14 cellular contexts compared by ENCODE assay signal in the genomic region with DNA sequence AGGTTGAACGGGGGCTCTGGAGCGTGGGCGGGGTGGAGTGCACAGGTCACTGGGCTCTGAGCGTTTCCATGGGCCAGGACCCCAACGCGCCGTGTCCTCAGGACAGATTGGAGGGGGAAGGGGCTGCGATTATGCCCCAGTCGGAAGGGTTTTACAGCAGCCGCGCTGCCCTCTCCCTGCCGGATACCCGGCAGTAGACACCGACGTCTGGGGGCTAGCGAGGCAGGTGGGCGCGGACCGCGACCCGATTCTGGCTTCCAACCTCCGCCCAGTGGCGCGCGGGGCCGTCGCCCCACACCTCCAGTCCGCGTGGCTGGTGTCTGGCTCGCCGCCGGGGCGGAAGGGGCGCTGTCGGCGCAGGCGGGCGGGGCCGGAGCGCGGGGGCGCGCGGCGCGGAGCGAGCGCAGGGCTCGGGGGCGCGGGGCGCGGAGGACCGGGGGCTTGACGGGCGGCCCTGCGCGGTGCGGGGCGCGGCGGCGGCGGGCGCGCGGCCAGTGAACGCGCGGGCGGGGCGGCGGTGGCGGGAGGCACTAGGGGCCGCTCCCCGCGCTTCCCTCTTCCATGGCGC. TPM values are rescaled to one million over a fixed set of nuclear protein-coding genes. Genes with fewer than 3 reads are reported as not detected.
DNase-seq lines count a peak whose midpoint lies in the region; ATAC-seq and TF ChIP-seq lines count a peak whose summit lies in the region.
"Had no signal": no experiment of that assay in that cellular context is flagged by ENCODE, and none has a peak within 500 bp of the region (broad histone marks: within the 10 kb centered on the region; RNA-seq: fewer than 3 reads in every experiment).

No MANE protein-coding gene starts in this region.

- H3K36me3 ChIP-seq in Panc1 (ENCODE audit: control insufficient read depth, insufficient read depth, low read length) (no peaks in the 10 kb centered on the region; the same call in 1 of the 2 replicates), gastrocnemius medialis (no peaks in the 10 kb centered on the region), MM.1S (replicated peaks; ENCODE audit: insufficient read depth, low read length) (no peaks in the 10 kb centered on the region)
- H3K36me3 ChIP-seq: upper lobe of left lung had no signal

- H3F3A ChIP-seq in MM.1S (ENCODE audit: insufficient read depth, low read length), result no peaks in the 10 kb centered on the region

- H3K27ac ChIP-seq in Panc1 (ENCODE audit: low read length) (no peak overlapping the region), right cardiac atrium (ENCODE audit: low read length) (no peak overlapping the region), gastrocnemius medialis (no peak overlapping the region), MM.1S (ENCODE audit: low read length) (no peak overlapping the region)
- H3K27ac ChIP-seq: upper lobe of left lung had no signal

- no peaks in the 10 kb centered on the region for H3K79me2 ChIP-seq in MM.1S (ENCODE audit: low read length)

- H3K36me3 Mint-ChIP-seq in activated CD4-positive, alpha-beta T cell treated with anti-CD3 and anti-CD28 coated beads, Interleukin-2, amount 10 ng/mL, durations not matched to agents 24 days and 14 days (ENCODE audit: low read depth), result no peaks in the 10 kb centered on the region

- H3K9me3 Mint-ChIP-seq in activated CD4-positive, alpha-beta T cell treated with anti-CD3 and anti-CD28 coated beads, Interleukin-2, amount 10 ng/mL, durations not matched to agents 24 days and 14 days, result no peaks in the 10 kb centered on the region
- H3K9me3 Mint-ChIP-seq: neural crest cell had no signal

- TF ChIP-seq POLR2A in gastrocnemius medialis (IDR thresholded peaks at IDR 0.05), result no peak

- H3K4me3 ChIP-seq in Panc1 (ENCODE audit: low read depth in 2 of 2, low read length in 2 of 2) (peak overlapping the region; percentile 35 to 38), right cardiac atrium (ENCODE audit: low read length) (peak overlapping the region; percentile 12), gastrocnemius medialis (peak overlapping the region in 3 of 4 donors; percentile 14 to 31 (median 25)), MM.1S (ENCODE audit: low read length) (no peak overlapping the region)

- in situ Hi-C loops in Panc1 (cut with HindIII; ENCODE audit: low pct_unique_long_range_greater_than_20kb, low sequenced_read_pairs) (no loop called here), gastrocnemius medialis (cut with MboI; ENCODE audit: low sequenced_read_pairs in 4 of 4) (loop anchor here in 3 of 4 donors (25.0 kb wide), 2 partner anchors 426 to 501 kb away; no protein-coding TSS in a partner anchor)

- H3K4me3 Mint-ChIP-seq in activated CD4-positive, alpha-beta T cell treated with anti-CD3 and anti-CD28 coated beads, Interleukin-2, amount 10 ng/mL, durations not matched to agents 24 days and 14 days, result no peak overlapping the region

- TF ChIP-seq CTCF in Panc1 (IDR thresholded peaks at IDR 0.05) (peak; percentile 19; the same call in 1 of the 2 replicates), gastrocnemius medialis (IDR thresholded peaks at IDR 0.05 in 4 of 5, conservative IDR thresholded peaks at IDR 0.05 in 1 of 5) (no peak), MM.1S (IDR thresholded peaks at IDR 0.05; ENCODE audit: low read length) (no peak)

- no peak overlapping the region for H2AFZ ChIP-seq in MM.1S (ENCODE audit: low read length)

- no peak overlapping the region for H3K9ac ChIP-seq in MM.1S (ENCODE audit: low read length)

- H4K20me1 ChIP-seq in MM.1S (ENCODE audit: insufficient read depth, low read length), result no peaks in the 10 kb centered on the region

- WGBS in right cardiac atrium, result under 1% methylated on average over 77 of the region's 78 CpGs

- BruUV-seq in Panc1 (replicated peaks; lab: Mats Ljungman, UMichigan), result no TSS peak

- ATAC-seq in Panc1 (no peak), right cardiac atrium (no peak), gastrocnemius medialis (no peak)

- CTCF ChIA-PET in Panc1 (lab: Charles Lee), result interaction anchor here (0.6 kb wide), 1 partner anchor 59 kb away, joined by 3 read pairs; no protein-coding TSS in a partner anchor

- intact Hi-C loops in activated CD4-positive, alpha-beta T cell treated with anti-CD3 and anti-CD28 coated beads, Interleukin-2, amount 10 ng/mL, durations not matched to agents 24 days and 14 days (cut with micrococcal nuclease), result loop anchor here (5.0 to 10.0 kb wide), 2 partner anchors 426 to 509 kb away; no protein-coding TSS in a partner anchor
- intact Hi-C loops in Panc1 (cut with micrococcal nuclease; ENCODE audit: unreplicated experiment) (loop anchor here (2.0 kb wide), 1 partner anchor 429 kb away; no protein-coding TSS in a partner anchor), right cardiac atrium (cut with DNase I) (loop anchor here (2.0 to 10.0 kb wide), 9 partner anchors 89 to 509 kb away; no protein-coding TSS in a partner anchor), gastrocnemius medialis (cut with DNase I; ENCODE audit: low total_unique reads) (no loop called here)

- no peaks in the 10 kb centered on the region for H3K9me3 ChIP-seq in Panc1 (ENCODE audit: control insufficient read depth, insufficient read depth, low read depth, low read length)
- no peaks in the 10 kb centered on the region for H3K9me3 ChIP-seq in right cardiac atrium (ENCODE audit: control insufficient read depth, low read length)
- H3K9me3 ChIP-seq in gastrocnemius medialis, result no peaks in the 10 kb centered on the region
- no peaks in the 10 kb centered on the region for H3K9me3 ChIP-seq in MM.1S (replicated peaks; ENCODE audit: insufficient read depth, low read length)
- H3K9me3 ChIP-seq: upper lobe of left lung had no signal

- no peaks in the 10 kb centered on the region; the same call in 1 of the 2 replicates for H3K4me1 ChIP-seq in Panc1 (ENCODE audit: control insufficient read depth, insufficient read depth, low read length)
- H3K4me1 ChIP-seq in right cardiac atrium (ENCODE audit: control insufficient read depth, insufficient read depth, low read length), result no peaks in the 10 kb centered on the region
- peaks cover 13 to 25% of the 10 kb centered on the region in 2 donors for H3K4me1 ChIP-seq in gastrocnemius medialis
- H3K4me1 ChIP-seq in MM.1S (ENCODE audit: low read length), result no peaks in the 10 kb centered on the region

- H3K4me2 ChIP-seq in MM.1S (ENCODE audit: low read depth, low read length), result no peak overlapping the region

- no peaks in the 10 kb centered on the region for H3K9me2 ChIP-seq in MM.1S (replicated peaks; ENCODE audit: insufficient read depth, low read length)

- DNase-seq in activated CD4-positive, alpha-beta T cell treated with anti-CD3 and anti-CD28 coated beads for 48 hours, result peak; percentile 21
- no peak for DNase-seq in activated CD4-positive, alpha-beta T cell treated with anti-CD3 and anti-CD28 coated beads, Interleukin-2, amount 10 ng/mL, durations not matched to agents 24 days and 14 days
- DNase-seq in Panc1 (ENCODE audit: low read depth, low spot score) (no peak), right cardiac atrium (peak; percentile 34 to 71 (median 53)), gastrocnemius medialis (no peak), MM.1S (no peak), NCI-H510A (lab: John Stamatoyannopoulos, UW) (no peak), putamen (ENCODE audit: low spot score) (no peak)
- DNase-seq: AML-193, KG1, NCI-H446 treated with DMSO at 0.1 percent for 48 hours had no signal

- POLR2A ChIA-PET in Panc1 (lab: Charles Lee), result no interaction called here

- H3K27me3 Mint-ChIP-seq in activated CD4-positive, alpha-beta T cell treated with anti-CD3 and anti-CD28 coated beads, Interleukin-2, amount 10 ng/mL, durations not matched to agents 24 days and 14 days, result peaks cover 33% of the 10 kb centered on the region

- H3K27me3 ChIP-seq in Panc1 (ENCODE audit: control insufficient read depth, insufficient read depth, low read length) (no peaks in the 10 kb centered on the region; the same call in 1 of the 2 replicates), right cardiac atrium (ENCODE audit: control insufficient read depth, insufficient read depth) (no peaks in the 10 kb centered on the region), gastrocnemius medialis (peaks cover 41 to 53% (median 46%) of the 10 kb centered on the region in 3 donors), MM.1S (replicated peaks; ENCODE audit: insufficient read depth, low read length) (peaks cover 10% of the 10 kb centered on the region)

- peaks cover 4% of the 10 kb centered on the region for H3K4me1 Mint-ChIP-seq in activated CD4-positive, alpha-beta T cell treated with anti-CD3 and anti-CD28 coated beads, Interleukin-2, amount 10 ng/mL, durations not matched to agents 24 days and 14 days

- H3K27ac Mint-ChIP-seq in activated CD4-positive, alpha-beta T cell treated with anti-CD3 and anti-CD28 coated beads, Interleukin-2, amount 10 ng/mL, durations not matched to agents 24 days and 14 days, result no peak overlapping the region

RNA-seq across cellular contexts. Expression of a gene that starts 2.4 kb away (rescaled TPM):
- total RNA-seq in activated CD4-positive, alpha-beta T cell treated with anti-CD3 and anti-CD28 coated beads, Interleukin-2, amount 10 ng/mL, durations not matched to agents 24 days and 14 days, result 0.24 and 0.26 TPM in 2 replicates
- total RNA-seq in Panc1 (2021; ENCODE audit: unreplicated experiment) (4.4 TPM), right cardiac atrium (10 to 100 TPM in 2 of 4 donors, 1 to 10 TPM in 2; 7.9 to 10.6 (median 9.9) TPM), gastrocnemius medialis (1 to 10 TPM in 3 of 4 donors, under 1 TPM in 1; 0.59 to 3.3 (median 1.5) TPM)
- polyA plus RNA-seq in Panc1 (2012; ENCODE audit: insufficient read length), result 2.9 TPM
- polyA plus RNA-seq in right cardiac atrium, result 7.1 TPM

RNA-seq across cellular contexts. Expression of a gene that starts 50.5 kb away (rescaled TPM):
- total RNA-seq in activated CD4-positive, alpha-beta T cell treated with anti-CD3 and anti-CD28 coated beads, Interleukin-2, amount 10 ng/mL, durations not matched to agents 24 days and 14 days, result not detected in 2 replicates
- total RNA-seq in Panc1 (2021; ENCODE audit: unreplicated experiment), result not detected
- polyA plus RNA-seq in Panc1 (2012; ENCODE audit: insufficient read length), result not detected
- 100 to 1,000 TPM; 169 to 307 (median 208) TPM for total RNA-seq in right cardiac atrium
- 99.1 TPM for polyA plus RNA-seq in right cardiac atrium
- total RNA-seq in gastrocnemius medialis, result under 1 TPM in 1 of 4 donors, not detected in 3; 0.20 TPM
- total RNA-seq: dermis microvascular lymphatic vessel endothelial cell, neural crest cell had no signal

Comparison
In these comparisons a context has a peak if more than half of its experiments do, and no peak if none do; other contexts are left out.
1. DNase-seq: peak in activated CD4-positive, alpha-beta T cell treated with anti-CD3 and anti-CD28 coated beads for 48 hours (single experiment) and right cardiac atrium (3 of 3); none in activated CD4-positive, alpha-beta T cell treated with anti-CD3 and anti-CD28 coated beads, Interleukin-2, amount 10 ng/mL, durations not matched to agents 24 days and 14 days (single experiment), Panc1 (single experiment), gastrocnemius medialis (0 of 2), MM.1S (single experiment), NCI-H510A (single experiment) and putamen (single experiment).
2. RNA of a gene that starts 50.5 kb away (total RNA-seq): 169 to 307 TPM in right cardiac atrium; not detected in Panc1 (single experiment), not detected in activated CD4-positive, alpha-beta T cell treated with anti-CD3 and anti-CD28 coated beads, Interleukin-2, amount 10 ng/mL, durations not matched to agents 24 days and 14 days and 0.20 TPM in gastrocnemius medialis; every median in the first group is over 100 times any median in the second.